Comparison of ENCODE assay signal across 11 cellular contexts in genomic region chr19:29672319-29672932, GRCh38. TPM values are rescaled to one million over a fixed set of nuclear protein-coding genes. Genes with fewer than 3 reads are reported as not detected.
DNase-seq lines count a peak whose midpoint lies in the region; ATAC-seq and TF ChIP-seq lines count a peak whose summit lies in the region.
"Had no signal": no experiment of that assay in that cellular context is flagged by ENCODE, and none has a peak within 500 bp of the region (broad histone marks: within the 10 kb centered on the region; RNA-seq: fewer than 3 reads in every experiment).

No MANE protein-coding gene starts in this region.

- no peaks in the 10 kb centered on the region for H3K27me3 Mint-ChIP-seq in activated naive CD8-positive, alpha-beta T cell treated with anti-CD3 and anti-CD28 coated beads, Interleukin-2, amount 10 ng/mL, durations not matched to agents 7 days and 5 days
- no peaks in the 10 kb centered on the region for H3K27me3 Mint-ChIP-seq in natural killer cell treated with Interleukin-12 subunit alpha and Interleukin-12 subunit beta and Interleukin-15 and Interleukin-18, amount 100 ng/mL, for 72 hours

- peak overlapping the region; percentile 94 for H3K27ac Mint-ChIP-seq in activated naive CD8-positive, alpha-beta T cell treated with anti-CD3 and anti-CD28 coated beads, Interleukin-2, amount 10 ng/mL, durations not matched to agents 7 days and 5 days
- H3K27ac Mint-ChIP-seq in natural killer cell treated with Interleukin-12 subunit alpha and Interleukin-12 subunit beta and Interleukin-15 and Interleukin-18, amount 100 ng/mL, for 72 hours = peak overlapping the region; percentile 92 to 93

- no peaks in the 10 kb centered on the region for H3K9me3 Mint-ChIP-seq in activated naive CD8-positive, alpha-beta T cell treated with anti-CD3 and anti-CD28 coated beads, Interleukin-2, amount 10 ng/mL, durations not matched to agents 7 days and 5 days
- no peaks in the 10 kb centered on the region for H3K9me3 Mint-ChIP-seq in natural killer cell treated with Interleukin-12 subunit alpha and Interleukin-12 subunit beta and Interleukin-15 and Interleukin-18, amount 100 ng/mL, for 72 hours

- in situ Hi-C loops in GM13977 (cut with MboI; ENCODE audit: low pct_unique_long_range_greater_than_20kb, low sequenced_read_pairs, unreplicated experiment) = no loop called here

- peaks cover 71% of the 10 kb centered on the region for H3K4me1 Mint-ChIP-seq in activated naive CD8-positive, alpha-beta T cell treated with anti-CD3 and anti-CD28 coated beads, Interleukin-2, amount 10 ng/mL, durations not matched to agents 7 days and 5 days
- H3K4me1 Mint-ChIP-seq in natural killer cell treated with Interleukin-12 subunit alpha and Interleukin-12 subunit beta and Interleukin-15 and Interleukin-18, amount 100 ng/mL, for 72 hours (ENCODE audit: low read depth in 2 of 2) = peaks cover 71 to 85% of the 10 kb centered on the region in 2 donors

- peak; percentile 2 for DNase-seq in AG08396 (ENCODE audit: low spot score)
- DNase-seq in GM13977 (ENCODE audit: low spot score) = peak; percentile 26
- DNase-seq in activated naive CD8-positive, alpha-beta T cell treated with anti-CD3 and anti-CD28 coated beads, Interleukin-2, amount 10 ng/mL, durations not matched to agents 7 days and 5 days = peak; percentile 35
- DNase-seq in natural killer cell treated with Interleukin-12 subunit alpha and Interleukin-12 subunit beta and Interleukin-15 and Interleukin-18, amount 100 ng/mL, for 72 hours (ENCODE audit: low spot score) = no peak
- no peak for DNase-seq in NCI-H1417 treated with DMSO at 0.1 percent for 48 hours (lab: John Stamatoyannopoulos, UW)
- no peak for DNase-seq in NK-92 treated with Interleukin-12 subunit alpha and Interleukin-12 subunit beta, amount 100 ng/mL, for 24 hours (lab: John Stamatoyannopoulos, UW)
- no peak for DNase-seq in H7
- DNase-seq: NCI-H226, occipital lobe had no signal

- H3K4me3 ChIP-seq in H7 (ENCODE audit: insufficient read depth, low read depth, low read length) = no peak overlapping the region

- POLR2A ChIA-PET in activated naive CD8-positive, alpha-beta T cell treated with anti-CD3 and anti-CD28 coated beads, Interleukin-2, amount 10 ng/mL, durations not matched to agents 7 days and 5 days (lab: Charles Lee) = interaction anchor here (1.2 to 2.8 kb wide), 8 partner anchors 9 to 66 kb away, joined by 4 to 42 read pairs (median 9); partner anchors contain the start of genes C19orf12 and POP4

- no peak for TF ChIP-seq CTCF in GM13977 (IDR thresholded peaks at IDR 0.05; ENCODE audit: extremely low read depth, insufficient read depth, missing control alignments)

- no peak for ATAC-seq in activated naive CD8-positive, alpha-beta T cell treated with anti-CD3 and anti-CD28 coated beads, Interleukin-2, amount 10 ng/mL, durations not matched to agents 7 days and 5 days (ENCODE audit: low read depth)
- no peak for ATAC-seq in natural killer cell treated with Interleukin-12 subunit alpha and Interleukin-12 subunit beta and Interleukin-15 and Interleukin-18, amount 100 ng/mL, for 72 hours
- ATAC-seq in GM19351 (IDR thresholded peaks at IDR 0.05; ENCODE audit: unreplicated experiment) = no peak
- ATAC-seq: SK-N-SH treated with all-trans-retinoic acid at 6 μM for 48 hours had no signal

- H3K36me3 Mint-ChIP-seq in activated naive CD8-positive, alpha-beta T cell treated with anti-CD3 and anti-CD28 coated beads, Interleukin-2, amount 10 ng/mL, durations not matched to agents 7 days and 5 days = peaks cover 32% of the 10 kb centered on the region
- H3K36me3 Mint-ChIP-seq in natural killer cell treated with Interleukin-12 subunit alpha and Interleukin-12 subunit beta and Interleukin-15 and Interleukin-18, amount 100 ng/mL, for 72 hours = peaks cover 8% of the 10 kb centered on the region

- no peaks in the 10 kb centered on the region for H3K27me3 ChIP-seq in H7 (ENCODE audit: control insufficient read depth, insufficient read depth, low read length)

- H3K36me3 ChIP-seq in H7 (replicated peaks; ENCODE audit: control insufficient read depth, insufficient read depth, low read length) = peaks cover 7% of the 10 kb centered on the region

- H3K4me3 Mint-ChIP-seq in activated naive CD8-positive, alpha-beta T cell treated with anti-CD3 and anti-CD28 coated beads, Interleukin-2, amount 10 ng/mL, durations not matched to agents 7 days and 5 days = peak overlapping the region; percentile 78
- peak overlapping the region; percentile 94 for H3K4me3 Mint-ChIP-seq in natural killer cell treated with Interleukin-12 subunit alpha and Interleukin-12 subunit beta and Interleukin-15 and Interleukin-18, amount 100 ng/mL, for 72 hours

RNA-seq across cellular contexts. Expression of gene PLEKHF1, which starts 7.2 kb away (rescaled TPM):
- total RNA-seq in activated naive CD8-positive, alpha-beta T cell treated with anti-CD3 and anti-CD28 coated beads, Interleukin-2, amount 10 ng/mL, durations not matched to agents 7 days and 5 days = 10 to 100 TPM; 33.3 to 35.9 TPM
- 10 to 100 TPM; 15.6 to 17.7 TPM for total RNA-seq in natural killer cell treated with Interleukin-12 subunit alpha and Interleukin-12 subunit beta and Interleukin-15 and Interleukin-18, amount 100 ng/mL, for 72 hours
- 12.9 and 19.4 TPM in 2 replicates for total RNA-seq in H7 (2014; rRNA removed; shearing (Covaris generic))

RNA-seq across cellular contexts. Expression of gene C19orf12, which starts 42.6 kb away (rescaled TPM):
- total RNA-seq in activated naive CD8-positive, alpha-beta T cell treated with anti-CD3 and anti-CD28 coated beads, Interleukin-2, amount 10 ng/mL, durations not matched to agents 7 days and 5 days = 10 to 100 TPM; 31.8 to 38.2 TPM
- 10 to 100 TPM; 44.8 to 50.8 TPM for total RNA-seq in natural killer cell treated with Interleukin-12 subunit alpha and Interleukin-12 subunit beta and Interleukin-15 and Interleukin-18, amount 100 ng/mL, for 72 hours
- total RNA-seq in H7 (2014; rRNA removed; shearing (Covaris generic)) = 24.0 and 24.1 TPM in 2 replicates

Comparison
In these comparisons a context has a peak if more than half of its experiments do, and no peak if none do; other contexts are left out.
1. DNase-seq: peak in AG08396 (single experiment), GM13977 (single experiment) and activated naive CD8-positive, alpha-beta T cell treated with anti-CD3 and anti-CD28 coated beads, Interleukin-2, amount 10 ng/mL, durations not matched to agents 7 days and 5 days (single experiment); none in natural killer cell treated with Interleukin-12 subunit alpha and Interleukin-12 subunit beta and Interleukin-15 and Interleukin-18, amount 100 ng/mL, for 72 hours (single experiment), NCI-H1417 treated with DMSO at 0.1 percent for 48 hours (single experiment), NK-92 treated with Interleukin-12 subunit alpha and Interleukin-12 subunit beta, amount 100 ng/mL, for 24 hours (single experiment) and H7 (single experiment).